ENCODE assay signal across 8 cellular contexts in the genomic region with DNA sequence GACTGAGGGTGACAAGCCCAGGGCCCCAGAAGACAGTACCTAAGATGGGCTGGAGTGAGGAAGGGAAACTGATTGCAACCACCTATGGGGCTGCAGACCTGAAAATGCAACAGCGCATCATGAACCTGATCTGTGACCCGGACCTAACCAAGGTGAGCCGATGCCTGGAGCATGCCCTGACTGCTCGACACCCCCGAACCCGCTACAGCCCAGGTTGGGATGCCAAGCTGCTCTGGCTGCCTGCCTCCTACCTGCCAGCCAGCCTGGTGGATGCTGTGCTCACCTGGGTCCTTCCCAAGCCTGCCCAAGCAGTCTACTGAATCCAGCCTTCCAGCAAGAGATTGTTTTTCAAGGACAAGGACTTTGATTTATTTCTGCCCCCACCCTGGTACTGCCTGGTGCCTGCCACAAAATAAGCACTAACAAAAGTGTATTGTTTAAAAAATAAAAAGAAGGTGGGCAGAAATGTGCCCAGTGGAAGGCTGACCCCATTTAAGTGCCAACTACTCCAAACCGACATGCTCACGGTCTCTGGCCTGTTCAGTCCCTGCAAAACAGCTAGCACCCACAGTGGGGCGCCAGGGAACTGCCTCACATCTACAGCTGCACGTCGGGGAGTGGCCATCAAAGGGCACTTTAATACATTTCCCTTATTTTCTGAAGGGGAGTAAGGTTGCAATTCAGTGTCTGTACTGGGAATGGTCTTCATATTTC. TPM values are rescaled to one million over a fixed set of nuclear protein-coding genes. Genes with fewer than 3 reads are reported as not detected.
A peak's percentile ranks its signal among the peaks of the same experiment; 100 is the strongest.
DNase-seq lines count a peak whose midpoint lies in the region; ATAC-seq and TF ChIP-seq lines count a peak whose summit lies in the region.

No MANE protein-coding gene starts in this region.

- H3K9ac ChIP-seq in DND-41 (ENCODE audit: low read depth, low read length), result no peak overlapping the region
- peak overlapping the region; percentile 99 for H3K9ac ChIP-seq in adipocyte (ENCODE audit: low read length)

- TF ChIP-seq CTCF in DND-41 (IDR thresholded peaks at IDR 0.05; ENCODE audit: borderline replicate concordance, extremely low read depth, low read length, poor library complexity, severe bottlenecking) (peak; percentile 77), RWPE2 (IDR thresholded peaks at IDR 0.05; ENCODE audit: poor library complexity, severe bottlenecking) (peak; percentile 55), gastrocnemius medialis (IDR thresholded peaks at IDR 0.05 in 4 of 5, conservative IDR thresholded peaks at IDR 0.05 in 1 of 5) (peak; percentile 43 to 68 (median 50))

- H3K4me1 ChIP-seq in DND-41 (ENCODE audit: insufficient read depth, low read length) (peaks cover 17% of the 10 kb centered on the region), RWPE2 (ENCODE audit: insufficient read depth, poor library complexity, severe bottlenecking) (peaks cover 10% of the 10 kb centered on the region), adipocyte (ENCODE audit: control insufficient read depth, insufficient read depth, low read length) (peaks cover 61% of the 10 kb centered on the region), gastrocnemius medialis (peaks cover 42 to 58% of the 10 kb centered on the region in 2 donors)

- ATAC-seq in DND-41 (ENCODE audit: insufficient read depth, low read depth) (peak; percentile 39), RWPE2 (ENCODE audit: low read depth) (no peak), left cardiac atrium (no peak), gastrocnemius medialis (no peak)

- TF ChIP-seq POLR2A in gastrocnemius medialis (IDR thresholded peaks at IDR 0.05), result no peak

- H3K27ac ChIP-seq in DND-41 (ENCODE audit: low read length) (no peak overlapping the region), RWPE2 (ENCODE audit: poor library complexity, severe bottlenecking) (no peak overlapping the region), gastrocnemius medialis (peak overlapping the region; percentile 95 to 100 (median 99))

- no peak overlapping the region for H2AFZ ChIP-seq in DND-41 (ENCODE audit: low read depth, low read length)

- intact Hi-C loops in left cardiac atrium (cut with DNase I), result no loop called here
- intact Hi-C loops in gastrocnemius medialis (cut with DNase I; ENCODE audit: low total_unique reads), result loop anchor here (5.0 to 10.0 kb wide), 6 partner anchors 67 to 1730 kb away; a partner anchor contains a TSS

- peaks cover 3% of the 10 kb centered on the region; the same call in 1 of the 2 replicates for H4K20me1 ChIP-seq in DND-41 (ENCODE audit: insufficient read depth, low read length)

- no peak overlapping the region for H3K4me3 ChIP-seq in DND-41 (ENCODE audit: low read depth in 1 of 2, low read length in 2 of 2)
- H3K4me3 ChIP-seq in RWPE2 (ENCODE audit: severe bottlenecking), result no peak overlapping the region
- H3K4me3 ChIP-seq in adipocyte (ENCODE audit: low read length), result peak overlapping the region; percentile 97
- H3K4me3 ChIP-seq in gastrocnemius medialis, result no peak overlapping the region

- DNase-seq in DND-41 (peak; percentile 67), HT1080 (ENCODE audit: low read depth) (peak; percentile 46), RWPE2 (ENCODE audit: low spot score) (no peak), adipocyte (ENCODE audit: low read depth) (peak; percentile 75), left cardiac atrium (peak; percentile 76), gastrocnemius medialis (peak in 1 of 2 donors; percentile 82), GM19240 (ENCODE audit: insufficient read length, low spot score) (no peak), NCI-H526 treated with DMSO at 0.1 percent for 48 hours (lab: John Stamatoyannopoulos, UW) (no peak)

- H3K36me3 ChIP-seq in DND-41 (ENCODE audit: insufficient read depth, low read length) (peaks cover 62% of the 10 kb centered on the region), RWPE2 (ENCODE audit: low read depth) (peaks cover 39% of the 10 kb centered on the region), adipocyte (ENCODE audit: control insufficient read depth, insufficient read depth, low read length, severe bottlenecking) (peaks cover 35% of the 10 kb centered on the region), gastrocnemius medialis (peaks cover 0 to 30% of the 10 kb centered on the region in 2 donors)

- no peak overlapping the region for H3K4me2 ChIP-seq in DND-41 (ENCODE audit: insufficient read depth, low read length)

- H3K9me3 ChIP-seq in DND-41 (ENCODE audit: insufficient read depth, low read length, severe bottlenecking) (no peaks in the 10 kb centered on the region), RWPE2 (ENCODE audit: severe bottlenecking) (no peaks in the 10 kb centered on the region), adipocyte (ENCODE audit: control insufficient read depth, low read length) (no peaks in the 10 kb centered on the region), gastrocnemius medialis (no peaks in the 10 kb centered on the region)

- peaks cover 11% of the 10 kb centered on the region for H3K79me2 ChIP-seq in DND-41 (ENCODE audit: insufficient read depth, low read length)

- in situ Hi-C loops in gastrocnemius medialis (cut with MboI; ENCODE audit: low sequenced_read_pairs in 4 of 4), result loop anchor here in 2 of 4 donors (5.0 to 25.0 kb wide), 3 partner anchors 42 to 1737 kb away; a partner anchor contains a TSS

- H3K27me3 ChIP-seq in DND-41 (ENCODE audit: insufficient read depth, low read length, poor library complexity), result no peaks in the 10 kb centered on the region
- H3K27me3 ChIP-seq in RWPE2 (ENCODE audit: insufficient read depth, poor library complexity, severe bottlenecking), result no peaks in the 10 kb centered on the region
- H3K27me3 ChIP-seq in adipocyte (replicated peaks; ENCODE audit: control insufficient read depth, insufficient read depth, low read length), result no peaks in the 10 kb centered on the region
- H3K27me3 ChIP-seq in gastrocnemius medialis, result no peaks in the 10 kb centered on the region

RNA-seq across cellular contexts. Expression of a gene that starts 4.2 kb away (rescaled TPM):
- 2.7 and 3.2 TPM in 2 replicates for total RNA-seq in HT1080 (2014; rRNA removed; shearing (Covaris generic))
- polyA plus RNA-seq in HT1080 (2015; cell fraction: cytosol; rRNA removed), result 1.3 and 2.6 TPM in 2 replicates
- polyA plus RNA-seq in HT1080 (2015; cell fraction: nucleus; rRNA removed), result 14.7 and 15.3 TPM in 2 replicates
- total RNA-seq in left cardiac atrium, result 10 to 100 TPM; 29.5 to 38.1 TPM
- total RNA-seq in gastrocnemius medialis, result 10 to 100 TPM in 1 of 4 donors, 1 to 10 TPM in 3; 3.8 to 10.3 (median 7.5) TPM

RNA-seq across cellular contexts. Expression of a gene that starts 4.4 kb away (rescaled TPM):
- 562 and 623 TPM in 2 replicates for total RNA-seq in HT1080 (2014; rRNA removed; shearing (Covaris generic))
- 206 and 276 TPM in 2 replicates for polyA plus RNA-seq in HT1080 (2015; cell fraction: cytosol; rRNA removed)
- 85.0 and 100 TPM in 2 replicates for polyA plus RNA-seq in HT1080 (2015; cell fraction: nucleus; rRNA removed)
- total RNA-seq in left cardiac atrium (1,000 to 10,000 TPM; 1,288 to 1,875 TPM), gastrocnemius medialis (1,000 to 10,000 TPM in 1 of 4 donors, 100 to 1,000 TPM in 3; 423 to 1,107 (median 634) TPM)

RNA-seq across cellular contexts. Expression of a gene that starts 8.5 kb away (rescaled TPM):
- 105 and 121 TPM in 2 replicates for total RNA-seq in HT1080 (2014; rRNA removed; shearing (Covaris generic))
- polyA plus RNA-seq in HT1080 (2015; cell fraction: cytosol; rRNA removed), result 106 and 111 TPM in 2 replicates
- 42.6 and 55.0 TPM in 2 replicates for polyA plus RNA-seq in HT1080 (2015; cell fraction: nucleus; rRNA removed)
- total RNA-seq in left cardiac atrium (100 to 1,000 TPM; 119 to 123 TPM), gastrocnemius medialis (100 to 1,000 TPM; 255 to 434 (median 300) TPM)

RNA-seq across cellular contexts. Expression of a gene that starts 16.7 kb away (rescaled TPM):
- 1.3 and 1.4 TPM in 2 replicates for total RNA-seq in HT1080 (2014; rRNA removed; shearing (Covaris generic))
- polyA plus RNA-seq in HT1080 (2015; cell fraction: cytosol; rRNA removed), result 0.51 and 0.56 TPM in 2 replicates
- polyA plus RNA-seq in HT1080 (2015; cell fraction: nucleus; rRNA removed), result 3.6 and 5.2 TPM in 2 replicates
- total RNA-seq in left cardiac atrium, result 100 to 1,000 TPM; 395 to 448 TPM
- 100 to 1,000 TPM in 2 of 4 donors, 10 to 100 TPM in 2; 69.7 to 206 (median 92.0) TPM for total RNA-seq in gastrocnemius medialis

RNA-seq across cellular contexts. Expression of a gene that starts 18.5 kb away (rescaled TPM):
- total RNA-seq in HT1080 (2014; rRNA removed; shearing (Covaris generic)), result 11.1 and 12.5 TPM in 2 replicates
- polyA plus RNA-seq in HT1080 (2015; cell fraction: cytosol; rRNA removed), result 13.6 and 14.4 TPM in 2 replicates
- 6.5 and 7.0 TPM in 2 replicates for polyA plus RNA-seq in HT1080 (2015; cell fraction: nucleus; rRNA removed)
- total RNA-seq in left cardiac atrium, result 10 to 100 TPM; 12.0 to 14.2 TPM
- total RNA-seq in gastrocnemius medialis, result 1 to 10 TPM in 2 of 4 donors, under 1 TPM in 2; 0.17 to 4.4 (median 1.1) TPM

Comparison
In these comparisons a context has a peak if more than half of its experiments do, and no peak if none do; other contexts are left out.
1. DNase-seq: peak in DND-41 (single experiment), HT1080 (single experiment), adipocyte (single experiment) and left cardiac atrium (single experiment); none in RWPE2 (single experiment), GM19240 (single experiment) and NCI-H526 treated with DMSO at 0.1 percent for 48 hours (single experiment).
2. H3K27ac ChIP-seq: peak in gastrocnemius medialis (4 of 4); none in DND-41 (single experiment) and RWPE2 (single experiment).
3. Peak in every context shown above with its lines, with median percentiles within 50 percentile points of each other: CTCF ChIP-seq.